Comparison of ENCODE assay signal across 14 cellular contexts in the genomic region with DNA sequence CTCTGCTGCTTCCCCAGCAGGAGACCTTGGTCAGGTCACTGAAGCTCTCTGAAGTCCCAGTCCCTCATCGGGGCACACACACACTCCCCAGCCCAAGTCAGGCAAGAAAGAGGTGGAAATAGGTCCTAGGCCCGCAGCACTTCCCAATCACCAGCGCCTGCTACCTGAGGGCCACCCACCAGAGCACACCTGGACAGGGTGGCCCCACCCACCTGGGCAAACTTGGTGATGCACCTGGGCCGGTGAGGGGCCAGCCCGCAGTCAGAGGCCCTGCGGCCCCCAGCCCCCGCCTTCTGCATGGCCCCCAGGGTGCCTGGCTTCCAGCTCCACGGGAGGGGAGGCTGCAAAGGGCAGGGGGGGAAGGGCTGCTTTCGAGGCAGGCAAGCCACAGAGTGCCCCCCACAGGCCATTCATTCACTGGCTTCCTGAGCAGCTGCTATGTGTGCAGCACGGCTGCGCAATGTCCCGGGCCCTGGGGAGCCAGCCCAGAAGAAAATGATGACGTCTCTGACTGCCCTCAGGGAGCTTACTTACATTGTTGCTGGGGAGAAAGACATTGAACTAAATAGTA. TPM values are rescaled to one million over a fixed set of nuclear protein-coding genes. Genes with fewer than 3 reads are reported as not detected.
A peak's percentile ranks its signal among the peaks of the same experiment; 100 is the strongest.
DNase-seq lines count a peak whose midpoint lies in the region; ATAC-seq lines count a peak whose summit lies in the region.
"Had no signal": no experiment of that assay in that cellular context is flagged by ENCODE, and none has a peak within 500 bp of the region (broad histone marks: within the 10 kb centered on the region; RNA-seq: fewer than 3 reads in every experiment).

No MANE protein-coding gene starts in this region.

- H3K36me3 Mint-ChIP-seq in naive thymus-derived CD4-positive, alpha-beta T cell = no peaks in the 10 kb centered on the region
- H3K36me3 Mint-ChIP-seq: activated naive CD4-positive, alpha-beta T cell treated with anti-CD3 and anti-CD28 coated beads, Interleukin-2, amount 50 U/mL, for 24 hours had no signal

- no peak overlapping the region for H3K4me3 Mint-ChIP-seq in naive thymus-derived CD4-positive, alpha-beta T cell
- H3K4me3 Mint-ChIP-seq: activated B cell treated with CpG ODN at 0.5 μM for 24 hours; activated naive CD4-positive, alpha-beta T cell treated with anti-CD3 and anti-CD28 coated beads, Interleukin-2, amount 50 U/mL, for 24 hours; effector memory CD8-positive, alpha-beta T cell had no signal

- peaks cover 35% of the 10 kb centered on the region for H3K27me3 ChIP-seq in HUES48 (ENCODE audit: control insufficient read depth, insufficient read depth, low read length)
- peaks cover 0 to 8% of the 10 kb centered on the region in 2 donors for H3K27me3 ChIP-seq in naive thymus-derived CD4-positive, alpha-beta T cell (ENCODE audit: control insufficient read depth in 2 of 2, insufficient read depth in 2 of 2, low read length in 2 of 2)
- H3K27me3 ChIP-seq: pancreas had no signal

- no peaks in the 10 kb centered on the region for H3K9me3 Mint-ChIP-seq in naive thymus-derived CD4-positive, alpha-beta T cell
- H3K9me3 Mint-ChIP-seq: activated B cell treated with CpG ODN at 0.5 μM for 24 hours; activated naive CD4-positive, alpha-beta T cell treated with anti-CD3 and anti-CD28 coated beads, Interleukin-2, amount 50 U/mL, for 24 hours; effector memory CD8-positive, alpha-beta T cell; IgD-negative memory B cell had no signal

- H3K4me3 ChIP-seq in HUES48 (ENCODE audit: low read depth, low read length) = peak overlapping the region; percentile 37
- H3K4me3 ChIP-seq in naive thymus-derived CD4-positive, alpha-beta T cell (ENCODE audit: low read length) = no peak overlapping the region
- H3K4me3 ChIP-seq: pancreas had no signal

- H3K36me3 ChIP-seq in HUES48 (ENCODE audit: control insufficient read depth, insufficient read depth, low read length) = no peaks in the 10 kb centered on the region
- no peaks in the 10 kb centered on the region for H3K36me3 ChIP-seq in naive thymus-derived CD4-positive, alpha-beta T cell (ENCODE audit: control insufficient read depth in 2 of 3, insufficient read depth in 3 of 3, low read length in 3 of 3)
- H3K36me3 ChIP-seq: pancreas had no signal

- intact Hi-C loops in naive thymus-derived CD4-positive, alpha-beta T cell (cut with micrococcal nuclease) = no loop called here

- no peaks in the 10 kb centered on the region for H3K9me3 ChIP-seq in HUES48 (ENCODE audit: control insufficient read depth, insufficient read depth, low read length)
- H3K9me3 ChIP-seq in naive thymus-derived CD4-positive, alpha-beta T cell (ENCODE audit: control insufficient read depth in 2 of 3, low read length in 3 of 3) = no peaks in the 10 kb centered on the region
- H3K9me3 ChIP-seq: pancreas had no signal

- H3K27ac Mint-ChIP-seq in naive thymus-derived CD4-positive, alpha-beta T cell = peak overlapping the region in 1 of 9 donors; percentile 77
- H3K27ac Mint-ChIP-seq: activated B cell treated with CpG ODN at 0.5 μM for 24 hours; activated naive CD4-positive, alpha-beta T cell treated with anti-CD3 and anti-CD28 coated beads, Interleukin-2, amount 50 U/mL, for 24 hours; effector memory CD8-positive, alpha-beta T cell; IgD-negative memory B cell had no signal

- DNase-seq in Daoy (ENCODE audit: low read depth) = peak; percentile 15
- DNase-seq in activated CD8-positive, alpha-beta memory T cell treated with anti-CD3 and anti-CD28 coated beads, Interleukin-2, amount 50 U/mL, for 48 hours = peak; percentile 50
- peak; percentile 41 for DNase-seq in left lobe of liver (ENCODE audit: low spot score)
- DNase-seq in CD1c-positive myeloid dendritic cell (ENCODE audit: extremely low spot score) = no peak
- no peak for DNase-seq in UCSD-AML1 (lab: John Stamatoyannopoulos, UW; ENCODE audit: unreplicated experiment)
- no peak for DNase-seq in naive thymus-derived CD4-positive, alpha-beta T cell
- DNase-seq: activated B cell treated with CpG ODN at 0.5 μM for 24 hours; effector memory CD8-positive, alpha-beta T cell; NCI-H748 treated with DMSO at 0.1 percent for 48 hours had no signal

- POLR2A ChIA-PET in naive thymus-derived CD4-positive, alpha-beta T cell (lab: Charles Lee) = no interaction called here

- H3K27ac ChIP-seq in HUES48 (ENCODE audit: low read depth, low read length) = no peak overlapping the region
- H3K27ac ChIP-seq in naive thymus-derived CD4-positive, alpha-beta T cell (ENCODE audit: low read depth, low read length) = no peak overlapping the region
- H3K27ac ChIP-seq: pancreas had no signal

- no peak overlapping the region for H3K9ac ChIP-seq in HUES48 (ENCODE audit: low read depth, low read length)

- CTCF ChIA-PET in naive thymus-derived CD4-positive, alpha-beta T cell (lab: Charles Lee) = no interaction called here

- no peak for ATAC-seq in left lobe of liver
- ATAC-seq in GM19467 (IDR thresholded peaks at IDR 0.05; ENCODE audit: unreplicated experiment) = no peak
- no peak for ATAC-seq in naive thymus-derived CD4-positive, alpha-beta T cell
- ATAC-seq: effector memory CD8-positive, alpha-beta T cell; pancreas had no signal

- H3K27me3 Mint-ChIP-seq in naive thymus-derived CD4-positive, alpha-beta T cell = peaks cover 10 to 42% (median 21%) of the 10 kb centered on the region in 5 donors

- peaks cover 26% of the 10 kb centered on the region for H3K4me1 ChIP-seq in HUES48 (ENCODE audit: control insufficient read depth, insufficient read depth, low read length)
- H3K4me1 ChIP-seq in naive thymus-derived CD4-positive, alpha-beta T cell (ENCODE audit: control insufficient read depth in 2 of 2, insufficient read depth in 2 of 2, low read length in 2 of 2) = peaks cover 0 to 6% of the 10 kb centered on the region in 2 donors

- H3K4me1 Mint-ChIP-seq in naive thymus-derived CD4-positive, alpha-beta T cell = peaks cover 5 to 12% (median 8%) of the 10 kb centered on the region in 7 donors

RNA-seq across cellular contexts. Expression of a gene that starts 4.7 kb away (rescaled TPM):
- 1.3 and 2.2 TPM in 2 replicates for total RNA-seq in Daoy (2014; rRNA removed; shearing (Covaris generic))
- 0.30 TPM for total RNA-seq in left lobe of liver
- total RNA-seq in naive thymus-derived CD4-positive, alpha-beta T cell = under 1 TPM in 2 of 5 experiments, not detected in 3; 0.35 TPM
- polyA plus RNA-seq in naive thymus-derived CD4-positive, alpha-beta T cell = not detected
- polyA plus RNA-seq: IgD-negative memory B cell had no signal

RNA-seq across cellular contexts. Expression of a gene that starts 10.0 kb away (rescaled TPM):
- total RNA-seq in Daoy (2014; rRNA removed; shearing (Covaris generic)) = 0.06 TPM in 1 of 2 replicates, not detected in the other
- total RNA-seq in left lobe of liver = 1.5 TPM
- not detected for total RNA-seq in naive thymus-derived CD4-positive, alpha-beta T cell
- polyA plus RNA-seq in naive thymus-derived CD4-positive, alpha-beta T cell = not detected
- total RNA-seq: activated B cell treated with CpG ODN at 0.5 μM for 24 hours had no signal
- polyA plus RNA-seq: IgD-negative memory B cell had no signal

RNA-seq across cellular contexts. Expression of a gene that starts 59.3 kb away (rescaled TPM):
- 143 and 153 TPM in 2 replicates for total RNA-seq in Daoy (2014; rRNA removed; shearing (Covaris generic))
- total RNA-seq in left lobe of liver = 71.9 TPM
- total RNA-seq in naive thymus-derived CD4-positive, alpha-beta T cell = 100 to 1,000 TPM; 236 to 417 (median 288) TPM
- 100 to 1,000 TPM; 234 to 322 TPM for polyA plus RNA-seq in naive thymus-derived CD4-positive, alpha-beta T cell

Comparison
In these comparisons a context has a peak if more than half of its experiments do, and no peak if none do; other contexts are left out.
1. DNase-seq: peak in Daoy (single experiment), activated CD8-positive, alpha-beta memory T cell treated with anti-CD3 and anti-CD28 coated beads, Interleukin-2, amount 50 U/mL, for 48 hours (single experiment) and left lobe of liver (single experiment); none in CD1c-positive myeloid dendritic cell (single experiment), UCSD-AML1 (single experiment) and naive thymus-derived CD4-positive, alpha-beta T cell (0 of 9).